Comparison of ENCODE assay signal across 14 cellular contexts in the genomic region with DNA sequence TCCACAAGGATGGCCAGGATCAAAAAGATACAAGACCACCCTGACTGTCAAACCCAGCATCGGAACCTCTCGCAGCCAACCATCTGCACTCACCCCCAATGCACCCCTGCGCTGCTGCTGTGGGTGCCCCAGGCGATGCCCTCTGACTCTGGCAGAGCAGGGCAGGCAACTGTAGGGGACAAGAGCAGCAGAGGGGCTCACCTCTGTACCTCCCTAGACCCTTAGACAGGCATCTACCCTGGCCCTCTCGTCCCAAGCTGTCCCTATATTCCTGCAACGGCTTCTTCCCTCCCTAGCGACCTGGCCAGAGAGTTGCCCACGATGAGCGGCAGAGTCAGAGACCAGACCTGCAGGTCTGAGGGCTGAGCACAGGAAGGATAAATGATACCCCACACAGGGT.
A peak's percentile ranks its signal among the peaks of the same experiment; 100 is the strongest.
DNase-seq lines count a peak whose midpoint lies in the region; TF ChIP-seq lines count a peak whose summit lies in the region.
"Had no signal": no experiment of that assay in that cellular context is flagged by ENCODE, and none has a peak within 500 bp of the region (broad histone marks: within the 10 kb centered on the region; RNA-seq: fewer than 3 reads in every experiment).

No MANE protein-coding gene starts in this region.

- peaks cover 51% of the 10 kb centered on the region for H3K4me1 ChIP-seq in suprapubic skin

- DNase-seq in activated CD4-positive, alpha-beta T cell treated with anti-CD3 and anti-CD28 coated beads for 48 hours, result peak; percentile 1
- no peak for DNase-seq in activated CD4-positive, alpha-beta T cell treated with anti-CD3 and anti-CD28 coated beads for 1 hour
- DNase-seq in islet precursor cell (peak; percentile 41), suprapubic skin (ENCODE audit: low spot score in 2 of 2) (peak; percentile 45 to 47), HPDE6-E6E7 (ENCODE audit: extremely low spot score) (no peak), SK-N-DZ (ENCODE audit: low spot score) (no peak), T1000 (lab: John Stamatoyannopoulos, UW) (no peak)
- DNase-seq: DMS53, NCI-H1436 treated with DMSO at 0.1 percent for 48 hours, posterior cingulate gyrus had no signal

- H3K36me3 ChIP-seq in suprapubic skin, result no peaks in the 10 kb centered on the region
- H3K36me3 ChIP-seq: cardiac muscle cell, Peyer's patch, thoracic aorta had no signal

- 97% methylated on average over 9 of the region's 9 CpGs for WGBS in suprapubic skin

- H3K9me3 ChIP-seq in suprapubic skin, result no peaks in the 10 kb centered on the region
- H3K9me3 ChIP-seq: Peyer's patch, thoracic aorta had no signal

- TF ChIP-seq EP300 in suprapubic skin (IDR thresholded peaks at IDR 0.05), result no peak

- TF ChIP-seq POLR2A in suprapubic skin (IDR thresholded peaks at IDR 0.05), result no peak

- H3K27ac ChIP-seq in VCaP (peak overlapping the region; percentile 13; the same call in 1 of the 2 replicates), suprapubic skin (no peak overlapping the region)
- H3K27ac ChIP-seq: cardiac muscle cell, thoracic aorta had no signal

- H3K27me3 ChIP-seq in suprapubic skin, result no peaks in the 10 kb centered on the region
- H3K27me3 ChIP-seq: cardiac muscle cell, Peyer's patch had no signal

- TF ChIP-seq CTCF in VCaP (conservative IDR thresholded peaks at IDR 0.05), result no peak
- TF ChIP-seq CTCF in suprapubic skin (IDR thresholded peaks at IDR 0.05), result no peak

- no peak overlapping the region for H3K4me3 ChIP-seq in suprapubic skin
- H3K4me3 ChIP-seq: cardiac muscle cell, Peyer's patch, thoracic aorta had no signal

Comparison
In these comparisons a context has a peak if more than half of its experiments do, and no peak if none do; other contexts are left out.
1. DNase-seq: peak in activated CD4-positive, alpha-beta T cell treated with anti-CD3 and anti-CD28 coated beads for 48 hours (single experiment), islet precursor cell (single experiment) and suprapubic skin (2 of 2); none in activated CD4-positive, alpha-beta T cell treated with anti-CD3 and anti-CD28 coated beads for 1 hour (single experiment), HPDE6-E6E7 (single experiment), SK-N-DZ (single experiment) and T1000 (single experiment).